Comparison of ENCODE assay signal across 8 cellular contexts in the genomic region with DNA sequence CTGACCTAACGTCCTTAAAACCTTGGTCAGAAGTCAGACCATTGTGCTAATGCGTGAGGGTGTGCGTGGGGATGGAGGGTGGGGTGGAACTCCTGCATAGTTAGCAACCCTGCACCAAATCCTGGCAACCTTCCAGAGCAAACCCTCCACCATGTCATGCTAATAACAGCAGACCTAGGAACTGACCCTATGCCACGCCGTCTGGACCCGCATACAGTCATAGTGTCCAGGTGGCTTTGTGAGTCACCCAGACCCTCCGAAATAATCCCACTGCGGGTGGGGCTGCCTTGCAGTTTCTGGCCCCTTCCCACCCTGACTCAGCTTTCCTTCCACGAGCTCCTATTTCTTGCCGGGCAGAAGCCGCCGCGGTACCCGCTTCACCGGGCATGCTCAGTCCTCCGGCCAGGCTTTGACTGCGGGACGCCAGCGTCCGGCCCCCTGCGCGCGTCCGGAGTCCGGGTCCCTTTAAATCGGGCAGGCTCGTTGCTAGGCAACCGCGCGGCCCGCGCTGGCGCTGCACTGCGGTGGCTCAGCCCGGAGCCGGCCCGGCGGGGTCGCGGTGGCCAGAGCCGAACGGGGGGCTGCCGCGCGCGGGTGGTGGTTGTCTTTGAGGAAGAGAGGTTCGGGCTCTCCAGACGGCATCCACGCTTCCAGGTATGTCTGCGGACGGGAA. TPM values are rescaled to one million over a fixed set of nuclear protein-coding genes. Genes with fewer than 3 reads are reported as not detected.
DNase-seq lines count a peak whose midpoint lies in the region; ATAC-seq and TF ChIP-seq lines count a peak whose summit lies in the region.

A gene (plus strand): TSS at position 493 of the 673 bp plus-strand sequence. CDS start 7,619 bp downstream, outside the sequence.

- POLR2A ChIA-PET in HCT116 (lab: Charles Lee) = no interaction called here
- POLR2A ChIA-PET in activated CD8-positive, alpha-beta T cell treated with anti-CD3 and anti-CD28 coated beads, Interleukin-2, amount 10 ng/mL, durations not matched to agents 7 days and 5 days (lab: Charles Lee) = no interaction called here

- H3K9me3 Mint-ChIP-seq in Calu3 (ENCODE audit: low read depth, unreplicated experiment) = no peaks in the 10 kb centered on the region
- H3K9me3 Mint-ChIP-seq in activated CD8-positive, alpha-beta T cell treated with anti-CD3 and anti-CD28 coated beads, Interleukin-2, amount 10 ng/mL, durations not matched to agents 7 days and 5 days (ENCODE audit: insufficient read depth) = no peaks in the 10 kb centered on the region

- H3K9ac ChIP-seq in HCT116 (ENCODE audit: low read length) = no peak within 1 kb of the TSS

- H3K4me1 Mint-ChIP-seq in Calu3 (ENCODE audit: low read depth, unreplicated experiment) = peaks cover 16% of the 10 kb centered on the region
- H3K4me1 Mint-ChIP-seq in activated CD8-positive, alpha-beta T cell treated with anti-CD3 and anti-CD28 coated beads, Interleukin-2, amount 10 ng/mL, durations not matched to agents 7 days and 5 days (ENCODE audit: low read depth) = peaks cover 5% of the 10 kb centered on the region

- intact Hi-C loops in Calu3 (cut with micrococcal nuclease; ENCODE audit: unreplicated experiment) (no loop called here), HCT116 (cut with micrococcal nuclease) (no loop called here)

- H3K36me3 ChIP-seq in HCT116 (ENCODE audit: control insufficient read depth in 1 of 2, insufficient read depth in 2 of 2, low read length in 2 of 2) = no peaks in the 10 kb centered on the region

- no peaks in the 10 kb centered on the region for H3K27me3 ChIP-seq in HCT116 (ENCODE audit: insufficient read depth, low read length)

- TF ChIP-seq RAD21 in HCT116 (IDR thresholded peaks at IDR 0.05; ENCODE audit: low read depth) = no peak

- CTCF ChIA-PET in Calu3 (lab: Charles Lee) (no interaction called here), HCT116 (lab: Charles Lee) (no interaction called here)
- CTCF ChIA-PET in activated CD8-positive, alpha-beta T cell treated with anti-CD3 and anti-CD28 coated beads, Interleukin-2, amount 10 ng/mL, durations not matched to agents 7 days and 5 days (lab: Charles Lee) = no interaction called here

- peak within 1 kb of the TSS; percentile 75 for H3K4me2 ChIP-seq in HCT116 (ENCODE audit: low read length)

- peak within 1 kb of the TSS; percentile 61 for H2AFZ ChIP-seq in HCT116 (ENCODE audit: low read depth, low read length, poor library complexity, severe bottlenecking)

- BruUV-seq in Calu3 (replicated peaks; lab: Mats Ljungman, UMichigan) (no TSS peak), HCT116 (replicated peaks; lab: Mats Ljungman, UMichigan) (no TSS peak)

- no peaks in the 10 kb centered on the region for H4K20me1 ChIP-seq in HCT116 (ENCODE audit: insufficient read depth)

- peaks cover 10% of the 10 kb centered on the region for H3K36me3 Mint-ChIP-seq in Calu3 (ENCODE audit: insufficient read depth, unreplicated experiment)
- H3K36me3 Mint-ChIP-seq in activated CD8-positive, alpha-beta T cell treated with anti-CD3 and anti-CD28 coated beads, Interleukin-2, amount 10 ng/mL, durations not matched to agents 7 days and 5 days (ENCODE audit: low read depth) = no peaks in the 10 kb centered on the region

- RAD21 ChIA-PET in HCT116 (lab: Charles Lee; ENCODE audit: low non-redundant PET in 1 of 2, low total read pairs in 2 of 2, uncharacterized antibody in 2 of 2, unreplicated experiment in 2 of 2) = no interaction called here

- ATAC-seq in HCT116 (peak; percentile 94), HG02840 (IDR thresholded peaks at IDR 0.05; ENCODE audit: low FRiP score, unreplicated experiment) (no peak)
- peak; percentile 53 for ATAC-seq in activated CD8-positive, alpha-beta T cell treated with anti-CD3 and anti-CD28 coated beads, Interleukin-2, amount 10 ng/mL, durations not matched to agents 7 days and 5 days

- H3K79me2 ChIP-seq in HCT116 (ENCODE audit: insufficient read depth, low read length) = no peaks in the 10 kb centered on the region

- H3K4me3 ChIP-seq in HCT116 (replicated peaks in 1 of 2; ENCODE audit: low read depth in 1 of 2, low read length in 2 of 2) = peak within 1 kb of the TSS; percentile 42 to 56

- H3K9me3 ChIP-seq in HCT116 (ENCODE audit: control insufficient read depth in 1 of 2, insufficient read depth in 1 of 2, low read depth in 1 of 2, low read length in 2 of 2) = no peaks in the 10 kb centered on the region

- no peak within 1 kb of the TSS for H3K27ac Mint-ChIP-seq in Calu3 (ENCODE audit: unreplicated experiment)
- no peak within 1 kb of the TSS for H3K27ac Mint-ChIP-seq in activated CD8-positive, alpha-beta T cell treated with anti-CD3 and anti-CD28 coated beads, Interleukin-2, amount 10 ng/mL, durations not matched to agents 7 days and 5 days

- TF ChIP-seq POLR2A in HCT116 (IDR thresholded peaks at IDR 0.05; ENCODE audit: borderline replicate concordance, extremely low read depth, insufficient read depth, insufficient read length) = no peak

- no peaks in the 10 kb centered on the region for H3K27me3 Mint-ChIP-seq in Calu3 (ENCODE audit: unreplicated experiment)
- H3K27me3 Mint-ChIP-seq in activated CD8-positive, alpha-beta T cell treated with anti-CD3 and anti-CD28 coated beads, Interleukin-2, amount 10 ng/mL, durations not matched to agents 7 days and 5 days (ENCODE audit: low read depth) = peaks cover 6% of the 10 kb centered on the region

- H3K4me3 Mint-ChIP-seq in Calu3 (ENCODE audit: low read depth, unreplicated experiment) = peak within 1 kb of the TSS; percentile 74
- peak within 1 kb of the TSS; percentile 38 for H3K4me3 Mint-ChIP-seq in activated CD8-positive, alpha-beta T cell treated with anti-CD3 and anti-CD28 coated beads, Interleukin-2, amount 10 ng/mL, durations not matched to agents 7 days and 5 days

- H3K9me2 ChIP-seq in HCT116 (ENCODE audit: insufficient read depth) = no peaks in the 10 kb centered on the region

- TF ChIP-seq CTCF in Calu3 (IDR thresholded peaks at IDR 0.05; ENCODE audit: unreplicated experiment) = no peak
- TF ChIP-seq CTCF in HCT116 (IDR thresholded peaks at IDR 0.05 in 2 of 3, conservative IDR thresholded peaks at IDR 0.05 in 1 of 3; ENCODE audit: borderline replicate concordance in 1 of 3, insufficient read depth in 1 of 3, low read depth in 2 of 3, low read length in 2 of 3) = no peak

- DNase-seq in Calu3 = peak; percentile 75
- DNase-seq in HCT116 (ENCODE audit: low read depth, low spot score) = peak; percentile 2
- DNase-seq in activated CD8-positive, alpha-beta T cell treated with anti-CD3 and anti-CD28 coated beads, Interleukin-2, amount 10 ng/mL, durations not matched to agents 7 days and 5 days = peak; percentile 22
- DNase-seq in glomerular visceral epithelial cell (ENCODE audit: extremely low spot score) = peak; percentile 21
- DNase-seq in occipital lobe (lab: John Stamatoyannopoulos, UW) = peak; percentile 7
- no peak for DNase-seq in stimulated activated naive CD4-positive, alpha-beta T cell (lab: John Stamatoyannopoulos, UW)
- DNase-seq in mesenteric fat pad (ENCODE audit: low spot score) = no peak

- H3K4me1 ChIP-seq in HCT116 (ENCODE audit: control insufficient read depth in 1 of 2, insufficient read depth in 2 of 2, low read length in 2 of 2) = no peaks in the 10 kb centered on the region; a peak in 2 of 4 replicates

- H3K27ac ChIP-seq in HCT116 (ENCODE audit: low read depth, low read length) = no peak within 1 kb of the TSS

TF ChIP-seq in HCT116, 20 proteins besides CTCF, POLR2A, EP300 and RAD21 (continues in another document):
- TF ChIP-seq JUND (IDR thresholded peaks at IDR 0.05) (no peak), EZH2 (IDR thresholded peaks at IDR 0.05) (no peak), POLR2AphosphoS5 (IDR thresholded peaks at IDR 0.05; ENCODE audit: low read depth, low read length) (no peak), ELF1 (IDR thresholded peaks at IDR 0.05; ENCODE audit: borderline replicate concordance, low read depth) (no peak), CBX3 (IDR thresholded peaks at IDR 0.05; ENCODE audit: low read depth) (no peak), YY1 (IDR thresholded peaks at IDR 0.05; ENCODE audit: extremely low read depth, insufficient replicate concordance, low read depth, low read length) (no peak), EGR1 (IDR thresholded peaks at IDR 0.05; ENCODE audit: low read depth) (no peak), FOSL1 (IDR thresholded peaks at IDR 0.05; ENCODE audit: low read depth) (no peak), SRF (IDR thresholded peaks at IDR 0.05; ENCODE audit: low read depth) (no peak)
- TF ChIP-seq, protein P1, sequence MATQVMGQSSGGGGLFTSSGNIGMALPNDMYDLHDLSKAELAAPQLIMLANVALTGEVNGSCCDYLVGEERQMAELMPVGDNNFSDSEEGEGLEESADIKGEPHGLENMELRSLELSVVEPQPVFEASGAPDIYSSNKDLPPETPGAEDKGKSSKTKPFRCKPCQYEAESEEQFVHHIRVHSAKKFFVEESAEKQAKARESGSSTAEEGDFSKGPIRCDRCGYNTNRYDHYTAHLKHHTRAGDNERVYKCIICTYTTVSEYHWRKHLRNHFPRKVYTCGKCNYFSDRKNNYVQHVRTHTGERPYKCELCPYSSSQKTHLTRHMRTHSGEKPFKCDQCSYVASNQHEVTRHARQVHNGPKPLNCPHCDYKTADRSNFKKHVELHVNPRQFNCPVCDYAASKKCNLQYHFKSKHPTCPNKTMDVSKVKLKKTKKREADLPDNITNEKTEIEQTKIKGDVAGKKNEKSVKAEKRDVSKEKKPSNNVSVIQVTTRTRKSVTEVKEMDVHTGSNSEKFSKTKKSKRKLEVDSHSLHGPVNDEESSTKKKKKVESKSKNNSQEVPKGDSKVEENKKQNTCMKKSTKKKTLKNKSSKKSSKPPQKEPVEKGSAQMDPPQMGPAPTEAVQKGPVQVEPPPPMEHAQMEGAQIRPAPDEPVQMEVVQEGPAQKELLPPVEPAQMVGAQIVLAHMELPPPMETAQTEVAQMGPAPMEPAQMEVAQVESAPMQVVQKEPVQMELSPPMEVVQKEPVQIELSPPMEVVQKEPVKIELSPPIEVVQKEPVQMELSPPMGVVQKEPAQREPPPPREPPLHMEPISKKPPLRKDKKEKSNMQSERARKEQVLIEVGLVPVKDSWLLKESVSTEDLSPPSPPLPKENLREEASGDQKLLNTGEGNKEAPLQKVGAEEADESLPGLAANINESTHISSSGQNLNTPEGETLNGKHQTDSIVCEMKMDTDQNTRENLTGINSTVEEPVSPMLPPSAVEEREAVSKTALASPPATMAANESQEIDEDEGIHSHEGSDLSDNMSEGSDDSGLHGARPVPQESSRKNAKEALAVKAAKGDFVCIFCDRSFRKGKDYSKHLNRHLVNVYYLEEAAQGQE (IDR thresholded peaks at IDR 0.05; ENCODE audit: low read depth) = no peak
- TF ChIP-seq, protein P2, sequence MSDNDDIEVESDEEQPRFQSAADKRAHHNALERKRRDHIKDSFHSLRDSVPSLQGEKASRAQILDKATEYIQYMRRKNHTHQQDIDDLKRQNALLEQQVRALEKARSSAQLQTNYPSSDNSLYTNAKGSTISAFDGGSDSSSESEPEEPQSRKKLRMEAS (IDR thresholded peaks at IDR 0.05) = no peak

RNA-seq across cellular contexts. Expression of the gene that starts here (rescaled TPM):
- total RNA-seq in Calu3 (2022) (1.0 and 1.7 TPM in 2 replicates), HCT116 (2021; ENCODE audit: unreplicated experiment) (not detected), occipital lobe (1.1 TPM), mesenteric fat pad (not detected)
- polyA plus RNA-seq in HCT116 (2012) = 0.04 TPM in 1 of 2 replicates, not detected in the other
- not detected for total RNA-seq in activated CD8-positive, alpha-beta T cell treated with anti-CD3 and anti-CD28 coated beads, Interleukin-2, amount 10 ng/mL, durations not matched to agents 7 days and 5 days

Comparison
In these comparisons a context has a peak if more than half of its experiments do, and no peak if none do; other contexts are left out.
1. Peak in DNase-seq, ATAC-seq, H3K4me3 ChIP-seq and H3K4me2 ChIP-seq in HCT116; RNA of the gene not detected or under 1 TPM.
2. Peak in DNase-seq and ATAC-seq in activated CD8-positive, alpha-beta T cell treated with anti-CD3 and anti-CD28 coated beads, Interleukin-2, amount 10 ng/mL, durations not matched to agents 7 days and 5 days; RNA of the gene not detected or under 1 TPM.
3. DNase-seq: peak in Calu3 (single experiment), glomerular visceral epithelial cell (single experiment) and occipital lobe (single experiment); none in stimulated activated naive CD4-positive, alpha-beta T cell (0 of 6) and mesenteric fat pad (single experiment).